2 cellular contexts compared by ENCODE assay signal in the genomic region with DNA sequence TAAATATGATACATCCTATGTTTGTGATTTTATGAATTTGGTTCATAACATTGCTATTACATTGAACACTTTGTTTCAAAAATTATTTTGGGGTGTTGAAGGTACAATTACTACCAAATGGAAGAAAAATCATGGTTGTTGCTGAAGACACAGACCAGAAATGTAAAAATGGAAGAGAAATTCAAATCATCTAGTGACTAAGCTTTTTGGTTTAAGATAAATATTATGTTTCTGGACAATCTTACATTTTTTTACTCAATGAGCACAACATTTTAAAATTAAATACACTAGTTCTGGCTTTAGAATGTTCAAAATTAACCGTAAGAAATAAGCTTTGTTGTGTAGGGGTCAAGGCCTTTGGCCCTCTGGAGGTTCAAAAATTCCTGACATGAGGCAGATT.
TF ChIP-seq lines count a peak whose summit lies in the region.

No MANE protein-coding gene starts in this region.

TF ChIP-seq in A549, 52 proteins besides CTCF, POLR2A, EP300 and RAD21:
- TF ChIP-seq, protein P1, sequence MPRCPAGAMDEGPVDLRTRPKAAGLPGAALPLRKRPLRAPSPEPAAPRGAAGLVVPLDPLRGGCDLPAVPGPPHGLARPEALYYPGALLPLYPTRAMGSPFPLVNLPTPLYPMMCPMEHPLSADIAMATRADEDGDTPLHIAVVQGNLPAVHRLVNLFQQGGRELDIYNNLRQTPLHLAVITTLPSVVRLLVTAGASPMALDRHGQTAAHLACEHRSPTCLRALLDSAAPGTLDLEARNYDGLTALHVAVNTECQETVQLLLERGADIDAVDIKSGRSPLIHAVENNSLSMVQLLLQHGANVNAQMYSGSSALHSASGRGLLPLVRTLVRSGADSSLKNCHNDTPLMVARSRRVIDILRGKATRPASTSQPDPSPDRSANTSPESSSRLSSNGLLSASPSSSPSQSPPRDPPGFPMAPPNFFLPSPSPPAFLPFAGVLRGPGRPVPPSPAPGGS (IDR thresholded peaks at IDR 0.05) = no peak
- TF ChIP-seq NPAS2 (CRISPR knock-in tag; IDR thresholded peaks at IDR 0.05; ENCODE audit: borderline replicate concordance) (no peak), POLR2AphosphoS2 (conservative IDR thresholded peaks at IDR 0.05; ENCODE audit: low read length) (no peak), KDM5A (IDR thresholded peaks at IDR 0.05) (no peak), JUN (IDR thresholded peaks at IDR 0.05) (no peak), MYC (IDR thresholded peaks at IDR 0.05; ENCODE audit: borderline replicate concordance, low read length) (no peak), FOSL2 (IDR thresholded peaks at IDR 0.05) (no peak), FOSL2 (CRISPR knock-in tag; IDR thresholded peaks at IDR 0.05) (no peak), RFX5 (IDR thresholded peaks at IDR 0.05) (no peak), ZNF302 (CRISPR knock-in tag; IDR thresholded peaks at IDR 0.05) (no peak), TFCP2L1 (CRISPR knock-in tag; IDR thresholded peaks at IDR 0.05) (no peak), PHF8 (IDR thresholded peaks at IDR 0.05; ENCODE audit: borderline replicate concordance, low read depth) (no peak), SREBF2 (IDR thresholded peaks at IDR 0.05) (no peak), HEYL (CRISPR knock-in tag; IDR thresholded peaks at IDR 0.05) (no peak), KDM1A (IDR thresholded peaks at IDR 0.05; ENCODE audit: low read depth) (no peak), JUNB (IDR thresholded peaks at IDR 0.05) (no peak), ZC3H11A (IDR thresholded peaks at IDR 0.05) (no peak), FOSB (CRISPR knock-in tag; IDR thresholded peaks at IDR 0.05) (no peak), MAZ (IDR thresholded peaks at IDR 0.05; ENCODE audit: borderline replicate concordance, low read depth, low read length) (no peak), EHF (CRISPR knock-in tag; IDR thresholded peaks at IDR 0.05) (no peak)
- TF ChIP-seq, protein P2, sequence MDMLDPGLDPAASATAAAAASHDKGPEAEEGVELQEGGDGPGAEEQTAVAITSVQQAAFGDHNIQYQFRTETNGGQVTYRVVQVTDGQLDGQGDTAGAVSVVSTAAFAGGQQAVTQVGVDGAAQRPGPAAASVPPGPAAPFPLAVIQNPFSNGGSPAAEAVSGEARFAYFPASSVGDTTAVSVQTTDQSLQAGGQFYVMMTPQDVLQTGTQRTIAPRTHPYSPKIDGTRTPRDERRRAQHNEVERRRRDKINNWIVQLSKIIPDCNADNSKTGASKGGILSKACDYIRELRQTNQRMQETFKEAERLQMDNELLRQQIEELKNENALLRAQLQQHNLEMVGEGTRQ (IDR thresholded peaks at IDR 0.05) = no peak

TF ChIP-seq in IMR-90, 13 proteins besides CTCF, POLR2A, EP300 and RAD21:
- no peak for TF ChIP-seq MAZ (IDR thresholded peaks at IDR 0.05; ENCODE audit: borderline replicate concordance, low read depth, low read length)
- TF ChIP-seq RFX5 (IDR thresholded peaks at IDR 0.05; ENCODE audit: low read depth, low read length) = no peak
- no peak for TF ChIP-seq CEBPB (IDR thresholded peaks at IDR 0.05; ENCODE audit: low read depth, low read length)
- TF ChIP-seq, protein P3, sequence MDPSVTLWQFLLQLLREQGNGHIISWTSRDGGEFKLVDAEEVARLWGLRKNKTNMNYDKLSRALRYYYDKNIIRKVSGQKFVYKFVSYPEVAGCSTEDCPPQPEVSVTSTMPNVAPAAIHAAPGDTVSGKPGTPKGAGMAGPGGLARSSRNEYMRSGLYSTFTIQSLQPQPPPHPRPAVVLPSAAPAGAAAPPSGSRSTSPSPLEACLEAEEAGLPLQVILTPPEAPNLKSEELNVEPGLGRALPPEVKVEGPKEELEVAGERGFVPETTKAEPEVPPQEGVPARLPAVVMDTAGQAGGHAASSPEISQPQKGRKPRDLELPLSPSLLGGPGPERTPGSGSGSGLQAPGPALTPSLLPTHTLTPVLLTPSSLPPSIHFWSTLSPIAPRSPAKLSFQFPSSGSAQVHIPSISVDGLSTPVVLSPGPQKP (IDR thresholded peaks at IDR 0.05; ENCODE audit: borderline replicate concordance, low read depth, low read length) = no peak
- TF ChIP-seq SMC3 (IDR thresholded peaks at IDR 0.05; ENCODE audit: low read depth, low read length) = no peak
- TF ChIP-seq RCOR1 (IDR thresholded peaks at IDR 0.05; ENCODE audit: insufficient replicate concordance, low read length) = no peak
- no peak for TF ChIP-seq MXI1 (IDR thresholded peaks at IDR 0.05; ENCODE audit: borderline replicate concordance, low read depth, low read length)
- no peak for TF ChIP-seq CHD1 (IDR thresholded peaks at IDR 0.05; ENCODE audit: low read depth, low read length)
- no peak for TF ChIP-seq BHLHE40 (IDR thresholded peaks at IDR 0.05; ENCODE audit: low read depth, low read length)
- TF ChIP-seq, protein P2 (IDR thresholded peaks at IDR 0.05; ENCODE audit: low read depth, low read length) = no peak
- no peak for TF ChIP-seq MAFK (IDR thresholded peaks at IDR 0.05; ENCODE audit: low read depth, low read length)
- no peak for TF ChIP-seq FOS (IDR thresholded peaks at IDR 0.05; ENCODE audit: low read depth, low read length)
- TF ChIP-seq NFE2L2 (IDR thresholded peaks at IDR 0.05; ENCODE audit: low read depth, low read length) = no peak
